In genomic region chr20:48923149-48923718, GRCh38 we compare ENCODE assay signal across 1 cellular context.
TF ChIP-seq lines count a peak whose summit lies in the region.

No MANE protein-coding gene starts in this region.

TF ChIP-seq in HepG2, 621 proteins besides CTCF, POLR2A, EP300 and RAD21 (continued from another document and continues in another):
- TF ChIP-seq GFI1 (CRISPR knock-in tag; IDR thresholded peaks at IDR 0.05; ENCODE audit: borderline replicate concordance) = 0 out of 2 replicates have a peak, but pooled peaks have one; percentile 48
- no peak for TF ChIP-seq ZNF383 (CRISPR knock-in tag; IDR thresholded peaks at IDR 0.05; ENCODE audit: borderline replicate concordance)
- TF ChIP-seq SALL1 (CRISPR knock-in tag; IDR thresholded peaks at IDR 0.05) = peak; percentile 41; the same call in 1 of the 2 replicates
- TF ChIP-seq RXRA (CRISPR knock-in tag; IDR thresholded peaks at IDR 0.05) = no peak; the same call in 1 of the 2 replicates
- TF ChIP-seq UBTF (CRISPR knock-in tag; IDR thresholded peaks at IDR 0.05) = no peak
- TF ChIP-seq HCFC1 (IDR thresholded peaks at IDR 0.05; ENCODE audit: low read depth, low read length) = no peak
- TF ChIP-seq NR0B2 (CRISPR knock-in tag; IDR thresholded peaks at IDR 0.05) = no peak
- TF ChIP-seq NFE2 (CRISPR knock-in tag; IDR thresholded peaks at IDR 0.05) = no peak
- TF ChIP-seq NFIC (IDR thresholded peaks at IDR 0.05; ENCODE audit: low read length) = no peak
- TF ChIP-seq ZNF382 (CRISPR knock-in tag; IDR thresholded peaks at IDR 0.05; ENCODE audit: borderline replicate concordance) = no peak
- no peak for TF ChIP-seq IKZF1 (IDR thresholded peaks at IDR 0.05)
- TF ChIP-seq ZNF558 (CRISPR knock-in tag; IDR thresholded peaks at IDR 0.05; ENCODE audit: borderline replicate concordance) = no peak
- 0 out of 2 replicates have a peak, but pooled peaks have one; percentile 18 for TF ChIP-seq SNAPC2 (CRISPR knock-in tag; IDR thresholded peaks at IDR 0.05)
- TF ChIP-seq TEAD3 (CRISPR knock-in tag; optimal IDR thresholded peaks at IDR 0.05; ENCODE audit: borderline replicate concordance) = peak; percentile 79
- no peak for TF ChIP-seq IKZF4 (CRISPR knock-in tag; IDR thresholded peaks at IDR 0.05; ENCODE audit: borderline replicate concordance, low read depth, not compliant biosample characterization)
- TF ChIP-seq ZNF224 (CRISPR knock-in tag; IDR thresholded peaks at IDR 0.05) = no peak
- TF ChIP-seq FOXO1 (CRISPR knock-in tag; IDR thresholded peaks at IDR 0.05) = no peak
- no peak for TF ChIP-seq U2AF1 (optimal IDR thresholded peaks at IDR 0.05; ENCODE audit: low read depth, low read length)
- no peak for TF ChIP-seq ZNF17 (CRISPR knock-in tag; IDR thresholded peaks at IDR 0.05)
- TF ChIP-seq ZSCAN5A (CRISPR knock-in tag; IDR thresholded peaks at IDR 0.05; ENCODE audit: borderline replicate concordance) = peak; percentile 43; the same call in 1 of the 2 replicates
- TF ChIP-seq REST (IDR thresholded peaks at IDR 0.05; ENCODE audit: borderline replicate concordance in 1 of 2, low read depth in 1 of 2, low read length in 2 of 2) = peak in 1 of 2 experiments; percentile 47; a peak in 1 of 4 replicates
- no peak for TF ChIP-seq ETV6 (CRISPR knock-in tag; conservative IDR thresholded peaks at IDR 0.05)
- no peak for TF ChIP-seq FOXA1 (IDR thresholded peaks at IDR 0.05)
- no peak for TF ChIP-seq FOXA1 (CRISPR knock-in tag; IDR thresholded peaks at IDR 0.05)
- TF ChIP-seq SALL2 (CRISPR knock-in tag; IDR thresholded peaks at IDR 0.05) = no peak; the same call in 1 of the 2 replicates
- no peak for TF ChIP-seq ZNF34 (CRISPR knock-in tag; IDR thresholded peaks at IDR 0.05; ENCODE audit: borderline replicate concordance)
- TF ChIP-seq RXRB (CRISPR knock-in tag; IDR thresholded peaks at IDR 0.05; ENCODE audit: borderline replicate concordance) = peak; percentile 72; the same call in 1 of the 2 replicates
- no peak for TF ChIP-seq NONO (IDR thresholded peaks at IDR 0.05)
- no peak for TF ChIP-seq NONO (CRISPR knock-in tag; conservative IDR thresholded peaks at IDR 0.05)
- TF ChIP-seq, protein P1, sequence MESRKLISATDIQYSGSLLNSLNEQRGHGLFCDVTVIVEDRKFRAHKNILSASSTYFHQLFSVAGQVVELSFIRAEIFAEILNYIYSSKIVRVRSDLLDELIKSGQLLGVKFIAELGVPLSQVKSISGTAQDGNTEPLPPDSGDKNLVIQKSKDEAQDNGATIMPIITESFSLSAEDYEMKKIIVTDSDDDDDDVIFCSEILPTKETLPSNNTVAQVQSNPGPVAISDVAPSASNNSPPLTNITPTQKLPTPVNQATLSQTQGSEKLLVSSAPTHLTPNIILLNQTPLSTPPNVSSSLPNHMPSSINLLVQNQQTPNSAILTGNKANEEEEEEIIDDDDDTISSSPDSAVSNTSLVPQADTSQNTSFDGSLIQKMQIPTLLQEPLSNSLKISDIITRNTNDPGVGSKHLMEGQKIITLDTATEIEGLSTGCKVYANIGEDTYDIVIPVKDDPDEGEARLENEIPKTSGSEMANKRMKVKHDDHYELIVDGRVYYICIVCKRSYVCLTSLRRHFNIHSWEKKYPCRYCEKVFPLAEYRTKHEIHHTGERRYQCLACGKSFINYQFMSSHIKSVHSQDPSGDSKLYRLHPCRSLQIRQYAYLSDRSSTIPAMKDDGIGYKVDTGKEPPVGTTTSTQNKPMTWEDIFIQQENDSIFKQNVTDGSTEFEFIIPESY (CRISPR knock-in tag; IDR thresholded peaks at IDR 0.05) = no peak
- no peak for TF ChIP-seq SNAI1 (CRISPR knock-in tag; IDR thresholded peaks at IDR 0.05; ENCODE audit: borderline replicate concordance)
- TF ChIP-seq, protein P2, sequence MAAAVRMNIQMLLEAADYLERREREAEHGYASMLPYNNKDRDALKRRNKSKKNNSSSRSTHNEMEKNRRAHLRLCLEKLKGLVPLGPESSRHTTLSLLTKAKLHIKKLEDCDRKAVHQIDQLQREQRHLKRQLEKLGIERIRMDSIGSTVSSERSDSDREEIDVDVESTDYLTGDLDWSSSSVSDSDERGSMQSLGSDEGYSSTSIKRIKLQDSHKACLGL (CRISPR knock-in tag; IDR thresholded peaks at IDR 0.05) = no peak
- TF ChIP-seq ZNF180 (CRISPR knock-in tag; IDR thresholded peaks at IDR 0.05; ENCODE audit: borderline replicate concordance, low read depth) = no peak
- no peak for TF ChIP-seq ZFP41 (CRISPR knock-in tag; IDR thresholded peaks at IDR 0.05; ENCODE audit: borderline replicate concordance)
- TF ChIP-seq ZNF792 (CRISPR knock-in tag; IDR thresholded peaks at IDR 0.05) = 0 out of 2 replicates have a peak, but pooled peaks have one; percentile 46
- peak; percentile 37; the same call in 1 of the 2 replicates for TF ChIP-seq SOX5 (CRISPR knock-in tag; IDR thresholded peaks at IDR 0.05; ENCODE audit: borderline replicate concordance)
- TF ChIP-seq ZNF670 (CRISPR knock-in tag; IDR thresholded peaks at IDR 0.05; ENCODE audit: borderline replicate concordance) = no peak
- TF ChIP-seq HOMEZ (CRISPR knock-in tag; IDR thresholded peaks at IDR 0.05; ENCODE audit: low read depth) = no peak
- TF ChIP-seq SMAD1 (CRISPR knock-in tag; IDR thresholded peaks at IDR 0.05; ENCODE audit: borderline replicate concordance, low read depth) = no peak
- TF ChIP-seq ZBTB7A (CRISPR knock-in tag; IDR thresholded peaks at IDR 0.05) = no peak
- TF ChIP-seq ZFP82 (CRISPR knock-in tag; IDR thresholded peaks at IDR 0.05; ENCODE audit: borderline replicate concordance) = no peak
- TF ChIP-seq ZNF343 (CRISPR knock-in tag; IDR thresholded peaks at IDR 0.05) = no peak
- TF ChIP-seq ZNF557 (CRISPR knock-in tag; IDR thresholded peaks at IDR 0.05) = no peak
- TF ChIP-seq ZNF543 (CRISPR knock-in tag; IDR thresholded peaks at IDR 0.05) = no peak; the same call in 1 of the 2 replicates
- no peak for TF ChIP-seq HBP1 (CRISPR knock-in tag; IDR thresholded peaks at IDR 0.05; ENCODE audit: low read depth)
- no peak for TF ChIP-seq ARID3A (IDR thresholded peaks at IDR 0.05; ENCODE audit: low read depth, low read length)
- peak; percentile 76 for TF ChIP-seq ARNT2 (CRISPR knock-in tag; IDR thresholded peaks at IDR 0.05; ENCODE audit: low read depth)
- TF ChIP-seq ZNF143 (CRISPR knock-in tag; IDR thresholded peaks at IDR 0.05) = no peak
- no peak for TF ChIP-seq ZNF605 (CRISPR knock-in tag; IDR thresholded peaks at IDR 0.05)
- no peak for TF ChIP-seq SYNCRIP (IDR thresholded peaks at IDR 0.05; ENCODE audit: insufficient read depth, low read depth, low read length)
- peak; percentile 82 for TF ChIP-seq POLR2G (IDR thresholded peaks at IDR 0.05; ENCODE audit: low read depth, low read length)
- TF ChIP-seq, protein P3, sequence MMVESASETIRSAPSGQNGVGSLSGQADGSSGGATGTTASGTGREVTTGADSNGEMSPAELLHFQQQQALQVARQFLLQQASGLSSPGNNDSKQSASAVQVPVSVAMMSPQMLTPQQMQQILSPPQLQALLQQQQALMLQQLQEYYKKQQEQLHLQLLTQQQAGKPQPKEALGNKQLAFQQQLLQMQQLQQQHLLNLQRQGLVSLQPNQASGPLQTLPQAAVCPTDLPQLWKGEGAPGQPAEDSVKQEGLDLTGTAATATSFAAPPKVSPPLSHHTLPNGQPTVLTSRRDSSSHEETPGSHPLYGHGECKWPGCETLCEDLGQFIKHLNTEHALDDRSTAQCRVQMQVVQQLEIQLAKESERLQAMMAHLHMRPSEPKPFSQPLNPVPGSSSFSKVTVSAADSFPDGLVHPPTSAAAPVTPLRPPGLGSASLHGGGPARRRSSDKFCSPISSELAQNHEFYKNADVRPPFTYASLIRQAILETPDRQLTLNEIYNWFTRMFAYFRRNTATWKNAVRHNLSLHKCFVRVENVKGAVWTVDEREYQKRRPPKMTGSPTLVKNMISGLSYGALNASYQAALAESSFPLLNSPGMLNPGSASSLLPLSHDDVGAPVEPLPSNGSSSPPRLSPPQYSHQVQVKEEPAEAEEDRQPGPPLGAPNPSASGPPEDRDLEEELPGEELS (CRISPR knock-in tag; IDR thresholded peaks at IDR 0.05) = 0 out of 2 replicates have a peak, but pooled peaks have one; percentile 26
